In the genomic region with DNA sequence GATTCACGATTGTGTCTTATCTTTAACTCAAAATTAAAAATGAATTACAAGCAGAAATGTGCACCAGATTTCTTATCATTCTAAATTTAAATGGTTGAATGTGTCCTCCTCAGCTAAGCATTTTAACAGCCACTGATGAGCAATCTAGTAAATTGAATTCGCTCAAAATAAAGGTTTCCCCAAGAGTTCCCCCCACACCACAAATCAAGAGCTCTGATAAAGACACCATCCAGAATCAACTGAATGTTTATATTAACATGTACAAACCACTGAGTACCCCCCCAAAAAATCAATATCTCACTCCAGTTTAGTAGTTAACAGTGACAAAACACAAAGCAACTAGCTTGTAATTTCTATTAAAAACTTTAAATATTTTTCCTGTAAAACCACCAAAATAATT, we compare ENCODE assay signal across 10 cellular contexts. TPM values are rescaled to one million over a fixed set of nuclear protein-coding genes. Genes with fewer than 3 reads are reported as not detected.
DNase-seq lines count a peak whose midpoint lies in the region; ATAC-seq and TF ChIP-seq lines count a peak whose summit lies in the region.
"Had no signal": no experiment of that assay in that cellular context is flagged by ENCODE, and none has a peak within 500 bp of the region (broad histone marks: within the 10 kb centered on the region; RNA-seq: fewer than 3 reads in every experiment).

No MANE protein-coding gene starts in this region.

- H3K4me1 Mint-ChIP-seq in CD4-positive, CD25-positive, alpha-beta regulatory T cell = peaks cover 16 to 84% (median 50%) of the 10 kb centered on the region in 4 donors
- H3K4me1 Mint-ChIP-seq in nephron = peaks cover 47% of the 10 kb centered on the region

- H3K27me3 ChIP-seq in CD4-positive, CD25-positive, alpha-beta regulatory T cell (ENCODE audit: control insufficient read depth, insufficient read depth, low read length) = no peaks in the 10 kb centered on the region
- H3K27me3 ChIP-seq: brain microvascular endothelial cell had no signal

- no peak overlapping the region for H3K27ac ChIP-seq in CD4-positive, CD25-positive, alpha-beta regulatory T cell (ENCODE audit: insufficient read depth, low read length, poor library complexity, severe bottlenecking)
- H3K27ac ChIP-seq in coronary artery = no peak overlapping the region
- H3K27ac ChIP-seq: brain microvascular endothelial cell had no signal

- H3K4me1 ChIP-seq in CD4-positive, CD25-positive, alpha-beta regulatory T cell (ENCODE audit: control insufficient read depth, insufficient read depth, low read length, poor library complexity, severe bottlenecking) = peaks cover 80% of the 10 kb centered on the region

- no peaks in the 10 kb centered on the region for H3K36me3 ChIP-seq in CD4-positive, CD25-positive, alpha-beta regulatory T cell (ENCODE audit: control insufficient read depth, insufficient read depth, low read length)
- H3K36me3 ChIP-seq: brain microvascular endothelial cell had no signal

- no peak for DNase-seq in CD4-positive, CD25-positive, alpha-beta regulatory T cell
- DNase-seq in LNCaP clone FGC (ENCODE audit: low read depth) (no peak), coronary artery (ENCODE audit: low spot score) (no peak), NCI-H1092 (lab: John Stamatoyannopoulos, UW) (no peak), NCI-H1105 treated with DMSO at 0.1 percent for 48 hours (lab: John Stamatoyannopoulos, UW) (no peak)
- DNase-seq: brain microvascular endothelial cell, occipital lobe had no signal

- H3K9me3 ChIP-seq in CD4-positive, CD25-positive, alpha-beta regulatory T cell (ENCODE audit: control insufficient read depth in 2 of 2, low read length in 2 of 2) = no peaks in the 10 kb centered on the region

- H3K36me3 Mint-ChIP-seq in CD4-positive, CD25-positive, alpha-beta regulatory T cell = no peaks in the 10 kb centered on the region
- H3K36me3 Mint-ChIP-seq in nephron (ENCODE audit: low read depth) = no peaks in the 10 kb centered on the region

- no peak for ATAC-seq in CD4-positive, CD25-positive, alpha-beta regulatory T cell (ENCODE audit: low read depth in 2 of 2)
- ATAC-seq in GM18870 (IDR thresholded peaks at IDR 0.05; ENCODE audit: unreplicated experiment) = no peak
- no peak for ATAC-seq in HG03354 (IDR thresholded peaks at IDR 0.05; ENCODE audit: poor library complexity, severe bottlenecking, unreplicated experiment)

- H3K4me3 ChIP-seq in CD4-positive, CD25-positive, alpha-beta regulatory T cell (ENCODE audit: low read depth, low read length) = peak overlapping the region; percentile 100
- H3K4me3 ChIP-seq in LNCaP clone FGC (ENCODE audit: low read depth, low read length) = peak overlapping the region; percentile 97
- H3K4me3 ChIP-seq in coronary artery = peak overlapping the region; percentile 20

- TF ChIP-seq CTCF in LNCaP clone FGC (IDR thresholded peaks at IDR 0.05; ENCODE audit: control insufficient read depth, extremely low read depth, insufficient read depth) (no peak), coronary artery (IDR thresholded peaks at IDR 0.05) (no peak), nephron (IDR thresholded peaks at IDR 0.05; ENCODE audit: unreplicated experiment in 3 of 3) (no peak)

- H3K27me3 Mint-ChIP-seq in CD4-positive, CD25-positive, alpha-beta regulatory T cell = peaks cover 8% of the 10 kb centered on the region
- no peaks in the 10 kb centered on the region for H3K27me3 Mint-ChIP-seq in nephron (ENCODE audit: low read depth)

- no peaks in the 10 kb centered on the region for H3K9me3 Mint-ChIP-seq in CD4-positive, CD25-positive, alpha-beta regulatory T cell
- H3K9me3 Mint-ChIP-seq in nephron = no peaks in the 10 kb centered on the region

- peak overlapping the region in 2 of 3 donors; percentile 41 to 42 for H3K27ac Mint-ChIP-seq in CD4-positive, CD25-positive, alpha-beta regulatory T cell
- H3K27ac Mint-ChIP-seq in nephron = peak overlapping the region; percentile 74 to 100 (median 86)

- peak overlapping the region; percentile 96 to 99 (median 98) for H3K4me3 Mint-ChIP-seq in CD4-positive, CD25-positive, alpha-beta regulatory T cell
- H3K4me3 Mint-ChIP-seq in nephron = peak overlapping the region; percentile 98 to 100 (median 98)

RNA-seq across cellular contexts. Expression of a gene that starts 1.9 kb away (rescaled TPM):
- total RNA-seq in CD4-positive, CD25-positive, alpha-beta regulatory T cell = 177 TPM
- 100 to 1,000 TPM in 2 of 4 donors, 10 to 100 TPM in 2; 96.2 to 104 (median 98.9) TPM for polyA plus RNA-seq in CD4-positive, CD25-positive, alpha-beta regulatory T cell

RNA-seq across cellular contexts. Expression of a gene that starts 3.6 kb away (rescaled TPM):
- total RNA-seq in CD4-positive, CD25-positive, alpha-beta regulatory T cell = 15.5 TPM
- 10 to 100 TPM; 41.5 to 57.7 (median 53.7) TPM for polyA plus RNA-seq in CD4-positive, CD25-positive, alpha-beta regulatory T cell

Comparison
In these comparisons a context has a peak if more than half of its experiments do, and no peak if none do; other contexts are left out.
1. H3K4me3 ChIP-seq: peak in every context shown above with its lines; median percentile 100 in CD4-positive, CD25-positive, alpha-beta regulatory T cell; 97 in LNCaP clone FGC; 20 in coronary artery.